In the genomic region with DNA sequence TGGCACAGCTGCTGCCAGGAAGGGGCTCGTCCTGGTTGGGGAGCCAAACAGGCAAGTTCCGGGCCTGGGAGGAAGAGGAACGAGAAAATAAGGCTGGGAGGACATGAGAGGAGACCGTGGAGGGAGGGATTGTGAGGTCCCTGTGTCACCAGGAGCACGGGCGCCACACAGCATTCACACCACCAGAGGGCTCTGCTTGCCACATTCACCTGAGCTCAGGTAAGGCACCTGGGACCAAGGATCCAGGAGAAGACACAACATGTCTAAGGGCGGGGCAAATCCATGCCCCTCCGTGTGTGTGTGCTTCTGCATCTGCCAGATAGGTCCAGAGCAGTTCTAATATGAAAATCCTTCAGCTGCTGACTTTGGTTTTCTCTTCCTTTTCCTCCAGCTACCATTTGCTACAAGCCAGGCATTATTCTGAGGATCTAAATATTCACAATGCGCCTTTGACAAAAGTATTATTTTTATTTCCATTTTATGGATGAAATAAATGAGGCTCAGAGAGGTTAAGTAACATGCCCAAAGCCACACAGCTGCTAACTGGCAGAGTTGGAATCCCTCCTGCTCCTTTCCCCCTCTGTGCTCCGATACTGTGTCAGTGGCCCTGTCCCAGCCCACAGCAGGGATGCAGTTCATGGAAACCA, we compare ENCODE assay signal across 8 cellular contexts. TPM values are rescaled to one million over a fixed set of nuclear protein-coding genes. Genes with fewer than 3 reads are reported as not detected.
A peak's percentile ranks its signal among the peaks of the same experiment; 100 is the strongest.
DNase-seq lines count a peak whose midpoint lies in the region; ATAC-seq, FAIRE-seq and TF ChIP-seq lines count a peak whose summit lies in the region.

No MANE protein-coding gene starts in this region.

- H3K27ac ChIP-seq in MM.1S (ENCODE audit: low read length) (no peak overlapping the region), pancreas (no peak overlapping the region)

- peaks cover 0 to 1% (median 0%) of the 10 kb centered on the region in 7 donors for H3K9me3 Mint-ChIP-seq in CD14-positive monocyte

- peaks cover 34% of the 10 kb centered on the region for H3K4me1 ChIP-seq in MM.1S (ENCODE audit: low read length)
- peaks cover 0 to 3% (median 0%) of the 10 kb centered on the region in 3 donors for H3K4me1 ChIP-seq in pancreas

- ATAC-seq in pancreas (peak; percentile 86 to 94 (median 90)), GM18909 (IDR thresholded peaks at IDR 0.05; ENCODE audit: poor library complexity, unreplicated experiment) (no peak), HG02885 (IDR thresholded peaks at IDR 0.05; ENCODE audit: poor library complexity, unreplicated experiment) (no peak)

- no peak for DNase-seq in CD14-positive monocyte (ENCODE audit: low spot score)
- DNase-seq in MM.1S, result peak; percentile 78
- peak; percentile 34 for DNase-seq in activated CD4-positive, CD25-positive, alpha-beta regulatory T cell treated with anti-CD3 and anti-CD28 coated beads, Interleukin-2, amount 50 U/mL, for 16 hours (ENCODE audit: low read depth, low spot score)
- no peak for DNase-seq in choroid plexus epithelial cell (ENCODE audit: low read depth)
- DNase-seq in pancreas, result peak in 5 of 6 donors; percentile 72 to 84 (median 79)
- no peak for DNase-seq in putamen (ENCODE audit: low spot score)

- no peak overlapping the region for H3K4me2 ChIP-seq in MM.1S (ENCODE audit: low read depth, low read length)

- no peak overlapping the region for H3K4me3 Mint-ChIP-seq in CD14-positive monocyte

- no peak overlapping the region for H3K4me3 ChIP-seq in MM.1S (ENCODE audit: low read length)
- no peak overlapping the region for H3K4me3 ChIP-seq in choroid plexus epithelial cell (ENCODE audit: low read depth, low read length)
- no peak overlapping the region for H3K4me3 ChIP-seq in pancreas

- H3K4me1 Mint-ChIP-seq in CD14-positive monocyte, result peaks cover 40% of the 10 kb centered on the region

- H3K9me2 ChIP-seq in MM.1S (replicated peaks; ENCODE audit: insufficient read depth, low read length), result no peaks in the 10 kb centered on the region

- no peaks in the 10 kb centered on the region for H3K36me3 ChIP-seq in MM.1S (replicated peaks; ENCODE audit: insufficient read depth, low read length)
- H3K36me3 ChIP-seq in pancreas, result no peaks in the 10 kb centered on the region

- H3K9ac ChIP-seq in MM.1S (ENCODE audit: low read length), result no peak overlapping the region

- no peaks in the 10 kb centered on the region for H3K79me2 ChIP-seq in MM.1S (ENCODE audit: low read length)

- peaks cover 5% of the 10 kb centered on the region; the same call in 1 of the 2 replicates for H3F3A ChIP-seq in MM.1S (ENCODE audit: insufficient read depth, low read length)

- H3K27me3 Mint-ChIP-seq in CD14-positive monocyte (ENCODE audit: low read depth in 3 of 3), result peaks cover 17 to 33% (median 18%) of the 10 kb centered on the region in 3 donors

- no peaks in the 10 kb centered on the region for H3K27me3 ChIP-seq in MM.1S (replicated peaks; ENCODE audit: insufficient read depth, low read length)
- H3K27me3 ChIP-seq in pancreas, result no peaks in the 10 kb centered on the region

- H3K9me3 ChIP-seq in MM.1S (replicated peaks; ENCODE audit: insufficient read depth, low read length), result no peaks in the 10 kb centered on the region
- no peaks in the 10 kb centered on the region for H3K9me3 ChIP-seq in pancreas

- peak; percentile 50 for TF ChIP-seq CTCF in CD14-positive monocyte (IDR thresholded peaks at IDR 0.05)
- TF ChIP-seq CTCF in MM.1S (IDR thresholded peaks at IDR 0.05; ENCODE audit: low read length), result peak; percentile 86
- TF ChIP-seq CTCF in choroid plexus epithelial cell (conservative IDR thresholded peaks at IDR 0.05; ENCODE audit: low read depth, low read length), result peak; percentile 56
- peak; percentile 61 to 75 (median 70) for TF ChIP-seq CTCF in pancreas (IDR thresholded peaks at IDR 0.05)

- H2AFZ ChIP-seq in MM.1S (ENCODE audit: low read length), result peak overlapping the region; percentile 39; the same call in 1 of the 2 replicates

- H3K36me3 Mint-ChIP-seq in CD14-positive monocyte, result peaks cover 0 to 2% of the 10 kb centered on the region in 2 donors

- WGBS in pancreas, 2 donors, result 26 to 30% methylated on average over 10 of the region's 10 CpGs

- intact Hi-C loops in CD14-positive monocyte (cut with micrococcal nuclease), result loop anchor here in 1 of 2 donors (5.0 kb wide), 1 partner anchor 33 kb away; no protein-coding TSS in a partner anchor
- intact Hi-C loops in pancreas (cut with DNase I), result loop anchor here in 2 of 3 donors (5.0 kb wide), 1 partner anchor 33 kb away; no protein-coding TSS in a partner anchor

- H3K27ac Mint-ChIP-seq in CD14-positive monocyte, result peak overlapping the region in 2 of 7 donors; percentile 13 to 72

- no peaks in the 10 kb centered on the region for H4K20me1 ChIP-seq in MM.1S (ENCODE audit: insufficient read depth, low read length)

- FAIRE-seq in pancreas (lab: Jason Lieb, UNC), result no peak

RNA-seq across cellular contexts. Expression of a gene that starts 14.6 kb away (rescaled TPM):
- polyA plus RNA-seq in CD14-positive monocyte (under 1 TPM; 0.08 to 0.60 TPM), pancreas (10 to 100 TPM; 51.4 to 54.4 TPM)
- total RNA-seq in pancreas, result 1 to 10 TPM; 2.5 to 6.7 (median 5.0) TPM

RNA-seq across cellular contexts. Expression of a gene that starts 18.8 kb away (rescaled TPM):
- polyA plus RNA-seq in CD14-positive monocyte (under 1 TPM in 1 of 2 donors, not detected in 1; 0.40 TPM), pancreas (under 1 TPM; 0.11 to 0.23 TPM)
- under 1 TPM in 1 of 6 donors, not detected in 5; 0.20 TPM for total RNA-seq in pancreas

RNA-seq across cellular contexts. Expression of a gene that starts 28.9 kb away (rescaled TPM):
- 10 to 100 TPM; 15.8 to 19.6 TPM for polyA plus RNA-seq in CD14-positive monocyte
- total RNA-seq in pancreas, result 10 to 100 TPM; 12.2 to 17.2 (median 13.9) TPM
- polyA plus RNA-seq in pancreas, result 10 to 100 TPM; 12.4 to 14.2 TPM

RNA-seq across cellular contexts. Expression of a gene that starts 38.3 kb away (rescaled TPM):
- 10 to 100 TPM; 19.0 to 20.6 TPM for polyA plus RNA-seq in CD14-positive monocyte
- 10 to 100 TPM in 2 of 6 donors, 1 to 10 TPM in 4; 6.0 to 12.1 (median 9.2) TPM for total RNA-seq in pancreas
- polyA plus RNA-seq in pancreas, result 1 to 10 TPM; 3.3 to 8.8 TPM

Comparison
In these comparisons a context has a peak if more than half of its experiments do, and no peak if none do; other contexts are left out.
1. DNase-seq: peak in MM.1S (single experiment), activated CD4-positive, CD25-positive, alpha-beta regulatory T cell treated with anti-CD3 and anti-CD28 coated beads, Interleukin-2, amount 50 U/mL, for 16 hours (single experiment) and pancreas (5 of 6); none in CD14-positive monocyte (single experiment), choroid plexus epithelial cell (single experiment) and putamen (single experiment).
2. ATAC-seq: peak in pancreas (4 of 4); none in GM18909 (single experiment) and HG02885 (single experiment).
3. RNA of a gene that starts 14.6 kb away (polyA plus RNA-seq): 51.4 to 54.4 TPM in pancreas; 0.08 to 0.60 TPM in CD14-positive monocyte; every median in the first group is over 10 times any median in the second.
4. Peak in every context shown above with its lines, with median percentiles within 50 percentile points of each other: CTCF ChIP-seq.